In the genomic region with DNA sequence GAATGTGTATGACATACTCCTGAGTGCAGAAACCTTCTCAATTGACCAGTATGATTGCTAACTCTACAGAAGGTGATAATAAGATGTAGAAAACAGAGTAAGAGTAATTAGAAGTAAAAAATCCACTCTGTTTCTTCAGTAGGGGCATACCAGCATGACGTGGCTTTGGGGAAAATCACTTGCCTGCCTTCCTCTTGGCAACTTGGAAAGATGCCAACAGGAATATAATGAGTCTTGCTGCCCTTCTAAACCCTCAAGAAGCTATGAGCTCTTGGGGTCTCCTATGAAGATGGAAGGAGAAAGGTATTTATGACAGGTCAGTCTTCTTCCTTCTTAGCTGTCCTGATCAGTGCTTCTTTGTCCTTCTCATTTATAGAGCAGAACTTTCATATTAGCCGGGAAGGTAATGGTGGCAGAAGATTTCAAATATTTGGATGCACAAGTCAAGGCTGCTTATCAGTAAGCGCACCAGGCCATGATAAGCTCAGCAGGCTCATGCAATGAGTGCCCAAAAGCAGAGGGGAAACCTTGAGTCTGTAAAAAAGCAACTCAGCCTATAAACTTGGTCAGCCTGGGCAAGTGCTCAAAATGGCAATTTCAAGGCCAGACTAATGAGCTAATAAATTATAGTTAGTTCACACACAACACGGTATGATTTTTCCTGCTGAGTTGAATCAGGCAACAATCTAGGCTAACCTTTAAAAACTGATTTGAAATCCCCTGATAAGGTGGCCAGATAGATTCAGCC, we compare ENCODE assay signal across 20 cellular contexts.
DNase-seq lines count a peak whose midpoint lies in the region; ATAC-seq, FAIRE-seq and TF ChIP-seq lines count a peak whose summit lies in the region.
"Had no signal": no experiment of that assay in that cellular context is flagged by ENCODE, and none has a peak within 500 bp of the region (broad histone marks: within the 10 kb centered on the region; RNA-seq: fewer than 3 reads in every experiment).

No MANE protein-coding gene starts in this region.

- no peak overlapping the region for H3K4me3 Mint-ChIP-seq in activated CD8-positive, alpha-beta T cell treated with anti-CD3 and anti-CD28 coated beads, Interleukin-2, amount 10 ng/mL, durations not matched to agents 7 days and 5 days
- H3K4me3 Mint-ChIP-seq: CD4-positive, alpha-beta T cell; H9; T-cell had no signal

- no peak for TF ChIP-seq EP300 in upper lobe of left lung (IDR thresholded peaks at IDR 0.05)

- H3K4me1 Mint-ChIP-seq in activated CD8-positive, alpha-beta T cell treated with anti-CD3 and anti-CD28 coated beads, Interleukin-2, amount 10 ng/mL, durations not matched to agents 7 days and 5 days (ENCODE audit: low read depth): no peaks in the 10 kb centered on the region
- H3K4me1 Mint-ChIP-seq: T-cell had no signal

- no peak for FAIRE-seq in pancreas (lab: Jason Lieb, UNC)
- FAIRE-seq: A549, G401.6 had no signal

- H3K27me3 Mint-ChIP-seq in activated CD8-positive, alpha-beta T cell treated with anti-CD3 and anti-CD28 coated beads, Interleukin-2, amount 10 ng/mL, durations not matched to agents 7 days and 5 days (ENCODE audit: low read depth): no peaks in the 10 kb centered on the region
- H3K27me3 Mint-ChIP-seq: CD4-positive, alpha-beta T cell; T-cell had no signal

- CTCF ChIA-PET in activated CD8-positive, alpha-beta T cell treated with anti-CD3 and anti-CD28 coated beads, Interleukin-2, amount 10 ng/mL, durations not matched to agents 7 days and 5 days (lab: Charles Lee): no interaction called here

- 36 to 43% (median 40%) methylated on average over 4 of the region's 4 CpGs for WGBS in adrenal gland, 4 donors
- 20 to 23% methylated on average over 4 of the region's 4 CpGs for WGBS in pancreas, 2 donors
- WGBS in upper lobe of left lung, 2 donors: 52 to 66% methylated on average over 4 of the region's 4 CpGs

- H3K4me1 ChIP-seq in adrenal gland (replicated peaks in 1 of 2): peaks cover 0 to 4% of the 10 kb centered on the region in 2 donors
- H3K4me1 ChIP-seq in pancreas: no peaks in the 10 kb centered on the region
- peaks cover 0 to 5% (median 0%) of the 10 kb centered on the region in 4 donors for H3K4me1 ChIP-seq in upper lobe of left lung
- H3K4me1 ChIP-seq: A549, Caco-2 had no signal

- DNase-seq in NCI-H2029 (lab: John Stamatoyannopoulos, UW): peak; percentile 23
- DNase-seq in NCI-H2029 treated with DMSO at 0.1 percent for 48 hours (lab: John Stamatoyannopoulos, UW): no peak
- DNase-seq in HT1080 (ENCODE audit: low read depth): peak; percentile 12
- peak; percentile 54 to 87 (median 80) for DNase-seq in adrenal gland
- peak in 1 of 6 donors; percentile 13 for DNase-seq in pancreas
- no peak for DNase-seq in activated CD8-positive, alpha-beta T cell treated with anti-CD3 and anti-CD28 coated beads, Interleukin-2, amount 10 ng/mL, durations not matched to agents 7 days and 5 days
- DNase-seq in upper lobe of left lung: no peak
- DNase-seq: Caco-2; CD4-positive, alpha-beta T cell; H9; NCI-H1436; NCI-H2081; NCI-H748 treated with DMSO at 0.1 percent for 48 hours; PC-3; RPMI8226; SHP77 treated with DMSO at 0.1 percent for 48 hours; T-cell had no signal

- intact Hi-C loops in adrenal gland (cut with DNase I) (no loop called here), pancreas (cut with DNase I) (no loop called here)

- H3K9me3 ChIP-seq in adrenal gland (replicated peaks in 1 of 3): no peaks in the 10 kb centered on the region
- H3K9me3 ChIP-seq in pancreas: no peaks in the 10 kb centered on the region
- no peaks in the 10 kb centered on the region for H3K9me3 ChIP-seq in upper lobe of left lung
- H3K9me3 ChIP-seq: A549, Caco-2 had no signal

- POLR2A ChIA-PET in activated CD8-positive, alpha-beta T cell treated with anti-CD3 and anti-CD28 coated beads, Interleukin-2, amount 10 ng/mL, durations not matched to agents 7 days and 5 days (lab: Charles Lee): no interaction called here

- TF ChIP-seq POLR2A in adrenal gland (IDR thresholded peaks at IDR 0.05): peak in 1 of 2 donors; percentile 33
- TF ChIP-seq POLR2A in upper lobe of left lung (IDR thresholded peaks at IDR 0.05): no peak

- H3K4me3 ChIP-seq in adrenal gland (no peak overlapping the region), pancreas (no peak overlapping the region), upper lobe of left lung (no peak overlapping the region)
- H3K4me3 ChIP-seq: A549 had no signal

- H3K36me3 ChIP-seq in adrenal gland (replicated peaks in 1 of 2): no peaks in the 10 kb centered on the region
- H3K36me3 ChIP-seq in pancreas: no peaks in the 10 kb centered on the region
- H3K36me3 ChIP-seq in upper lobe of left lung: no peaks in the 10 kb centered on the region

- TF ChIP-seq CTCF in adrenal gland (IDR thresholded peaks at IDR 0.05) (no peak), pancreas (IDR thresholded peaks at IDR 0.05) (no peak), upper lobe of left lung (IDR thresholded peaks at IDR 0.05) (no peak)

- no peaks in the 10 kb centered on the region for H3K9me3 Mint-ChIP-seq in activated CD8-positive, alpha-beta T cell treated with anti-CD3 and anti-CD28 coated beads, Interleukin-2, amount 10 ng/mL, durations not matched to agents 7 days and 5 days (ENCODE audit: insufficient read depth)
- H3K9me3 Mint-ChIP-seq: H9 had no signal

- ATAC-seq in pancreas (peak in 3 of 4 donors; percentile 28 to 80 (median 61)), upper lobe of left lung (ENCODE audit: low FRiP score in 2 of 2) (no peak)
- ATAC-seq in activated CD8-positive, alpha-beta T cell treated with anti-CD3 and anti-CD28 coated beads, Interleukin-2, amount 10 ng/mL, durations not matched to agents 7 days and 5 days: no peak
- ATAC-seq: A549, PC-3, SK-N-SH treated with all-trans-retinoic acid at 6 μM for 48 hours, T-cell had no signal

- H3K27me3 ChIP-seq in adrenal gland: no peaks in the 10 kb centered on the region
- no peaks in the 10 kb centered on the region for H3K27me3 ChIP-seq in pancreas
- H3K27me3 ChIP-seq in upper lobe of left lung: no peaks in the 10 kb centered on the region

- H3K27ac ChIP-seq in adrenal gland: peak overlapping the region in 2 of 5 donors; percentile 8 to 50
- no peak overlapping the region for H3K27ac ChIP-seq in pancreas
- no peak overlapping the region for H3K27ac ChIP-seq in upper lobe of left lung
- H3K27ac ChIP-seq: A549 had no signal

- H3K27ac Mint-ChIP-seq in activated CD8-positive, alpha-beta T cell treated with anti-CD3 and anti-CD28 coated beads, Interleukin-2, amount 10 ng/mL, durations not matched to agents 7 days and 5 days: no peak overlapping the region
- H3K27ac Mint-ChIP-seq: CD4-positive, alpha-beta T cell; H9; T-cell had no signal

- H3K36me3 Mint-ChIP-seq in activated CD8-positive, alpha-beta T cell treated with anti-CD3 and anti-CD28 coated beads, Interleukin-2, amount 10 ng/mL, durations not matched to agents 7 days and 5 days (ENCODE audit: low read depth): no peaks in the 10 kb centered on the region
- H3K36me3 Mint-ChIP-seq: T-cell had no signal

Comparison
In these comparisons a context has a peak if more than half of its experiments do, and no peak if none do; other contexts are left out.
1. DNase-seq: peak in NCI-H2029 (single experiment), HT1080 (single experiment) and adrenal gland (7 of 7); none in NCI-H2029 treated with DMSO at 0.1 percent for 48 hours (single experiment), activated CD8-positive, alpha-beta T cell treated with anti-CD3 and anti-CD28 coated beads, Interleukin-2, amount 10 ng/mL, durations not matched to agents 7 days and 5 days (single experiment) and upper lobe of left lung (0 of 2).
2. ATAC-seq: peak in pancreas (3 of 4); none in activated CD8-positive, alpha-beta T cell treated with anti-CD3 and anti-CD28 coated beads, Interleukin-2, amount 10 ng/mL, durations not matched to agents 7 days and 5 days (single experiment) and upper lobe of left lung (0 of 2).